12 cellular contexts compared by ENCODE assay signal in the genomic region with DNA sequence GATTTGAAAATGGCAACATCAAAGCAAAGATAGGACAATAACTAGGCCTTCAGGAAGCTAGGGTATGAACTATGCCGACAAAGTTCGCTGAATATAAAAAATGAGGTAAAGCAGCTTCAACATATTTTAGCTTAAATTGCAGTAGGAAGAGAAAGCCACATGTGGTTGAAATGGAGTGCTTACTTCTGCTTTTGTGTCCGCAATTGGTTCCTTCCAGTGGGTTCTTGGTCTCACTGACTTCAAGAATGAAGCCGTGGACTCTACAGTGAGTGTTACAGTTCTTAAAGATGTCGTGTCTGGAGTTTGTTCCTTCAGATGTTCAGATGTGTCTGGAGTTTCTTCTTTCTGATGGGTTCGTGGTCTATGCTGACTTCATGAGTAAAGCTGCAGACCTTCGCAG.
A peak's percentile ranks its signal among the peaks of the same experiment; 100 is the strongest.
DNase-seq lines count a peak whose midpoint lies in the region; ATAC-seq lines count a peak whose summit lies in the region.
"Had no signal": no experiment of that assay in that cellular context is flagged by ENCODE, and none has a peak within 500 bp of the region (broad histone marks: within the 10 kb centered on the region; RNA-seq: fewer than 3 reads in every experiment).

No MANE protein-coding gene starts in this region.

- ATAC-seq in GM19035 (IDR thresholded peaks at IDR 0.05; ENCODE audit: unreplicated experiment) (peak; percentile 88), HG02610 (IDR thresholded peaks at IDR 0.05; ENCODE audit: unreplicated experiment) (peak; percentile 90), HG03460 (IDR thresholded peaks at IDR 0.05; ENCODE audit: unreplicated experiment) (peak; percentile 97), naive B cell (ENCODE audit: low read depth in 2 of 2) (peak; percentile 69 to 80)
- no peak for ATAC-seq in activated CD8-positive, alpha-beta memory T cell treated with anti-CD3 and anti-CD28 coated beads, Interleukin-2, amount 10 ng/mL, durations not matched to agents 7 days and 5 days
- ATAC-seq: naive thymus-derived CD4-positive, alpha-beta T cell had no signal

- DNase-seq in naive B cell (peak; percentile 17), hippocampal formation (lab: John Stamatoyannopoulos, UW) (no peak)
- DNase-seq in activated CD4-positive, alpha-beta T cell treated with anti-CD3 and anti-CD28 coated beads for 4 hours, result no peak
- DNase-seq in effector CD8-positive, alpha-beta T cell (lab: John Stamatoyannopoulos, UW), result no peak
- no peak for DNase-seq in activated CD8-positive, alpha-beta memory T cell treated with anti-CD3 and anti-CD28 coated beads, Interleukin-2, amount 10 ng/mL, durations not matched to agents 7 days and 5 days
- DNase-seq: activated CD4-positive, alpha-beta T cell treated with anti-CD3 and anti-CD28 coated beads for 1 hour; activated naive CD8-positive, alpha-beta T cell treated with anti-CD3 and anti-CD28 coated beads for 36 hours; naive thymus-derived CD4-positive, alpha-beta T cell; NCI-H1092 had no signal

- no peak overlapping the region for H3K4me3 Mint-ChIP-seq in naive B cell
- no peak overlapping the region for H3K4me3 Mint-ChIP-seq in activated CD8-positive, alpha-beta memory T cell treated with anti-CD3 and anti-CD28 coated beads, Interleukin-2, amount 10 ng/mL, durations not matched to agents 7 days and 5 days
- H3K4me3 Mint-ChIP-seq: activated naive CD8-positive, alpha-beta T cell treated with anti-CD3 and anti-CD28 coated beads for 36 hours; naive thymus-derived CD4-positive, alpha-beta T cell had no signal

- H3K27ac Mint-ChIP-seq in naive B cell, result peak overlapping the region in 1 of 6 donors; percentile 3
- no peak overlapping the region for H3K27ac Mint-ChIP-seq in activated CD8-positive, alpha-beta memory T cell treated with anti-CD3 and anti-CD28 coated beads, Interleukin-2, amount 10 ng/mL, durations not matched to agents 7 days and 5 days
- H3K27ac Mint-ChIP-seq: activated naive CD8-positive, alpha-beta T cell treated with anti-CD3 and anti-CD28 coated beads for 36 hours; naive thymus-derived CD4-positive, alpha-beta T cell had no signal

- H3K36me3 Mint-ChIP-seq in naive B cell, result peaks cover 9 to 20% of the 10 kb centered on the region in 2 donors
- peaks cover 1% of the 10 kb centered on the region for H3K36me3 Mint-ChIP-seq in activated CD8-positive, alpha-beta memory T cell treated with anti-CD3 and anti-CD28 coated beads, Interleukin-2, amount 10 ng/mL, durations not matched to agents 7 days and 5 days
- H3K36me3 Mint-ChIP-seq: activated naive CD8-positive, alpha-beta T cell treated with anti-CD3 and anti-CD28 coated beads for 36 hours had no signal

- CTCF ChIA-PET in activated CD8-positive, alpha-beta memory T cell treated with anti-CD3 and anti-CD28 coated beads, Interleukin-2, amount 10 ng/mL, durations not matched to agents 7 days and 5 days (lab: Charles Lee), result no interaction called here

- peaks cover 5 to 42% (median 8%) of the 10 kb centered on the region in 7 donors for H3K9me3 Mint-ChIP-seq in naive B cell
- H3K9me3 Mint-ChIP-seq in activated CD8-positive, alpha-beta memory T cell treated with anti-CD3 and anti-CD28 coated beads, Interleukin-2, amount 10 ng/mL, durations not matched to agents 7 days and 5 days (ENCODE audit: low read depth), result no peaks in the 10 kb centered on the region

- peaks cover 42 to 64% (median 62%) of the 10 kb centered on the region in 3 donors for H3K27me3 Mint-ChIP-seq in naive B cell
- H3K27me3 Mint-ChIP-seq in activated CD8-positive, alpha-beta memory T cell treated with anti-CD3 and anti-CD28 coated beads, Interleukin-2, amount 10 ng/mL, durations not matched to agents 7 days and 5 days, result peaks cover 13% of the 10 kb centered on the region

- peaks cover 9 to 18% (median 11%) of the 10 kb centered on the region in 3 donors for H3K4me1 Mint-ChIP-seq in naive B cell
- H3K4me1 Mint-ChIP-seq in activated CD8-positive, alpha-beta memory T cell treated with anti-CD3 and anti-CD28 coated beads, Interleukin-2, amount 10 ng/mL, durations not matched to agents 7 days and 5 days, result no peaks in the 10 kb centered on the region
- H3K4me1 Mint-ChIP-seq: activated naive CD8-positive, alpha-beta T cell treated with anti-CD3 and anti-CD28 coated beads for 36 hours had no signal
